In genomic region chr22:40982482-40983385, GRCh38 we compare ENCODE assay signal across 2 cellular contexts.
TF ChIP-seq lines count a peak whose summit lies in the region.

No MANE protein-coding gene starts in this region.

TF ChIP-seq in HepG2, 621 proteins besides CTCF, POLR2A, EP300 and RAD21 (continues in another document):
- TF ChIP-seq MAF1 (CRISPR knock-in tag; IDR thresholded peaks at IDR 0.05; ENCODE audit: borderline replicate concordance) (no peak), SMARCC2 (IDR thresholded peaks at IDR 0.05) (no peak), NPAS2 (CRISPR knock-in tag; IDR thresholded peaks at IDR 0.05; ENCODE audit: borderline replicate concordance) (no peak), MAFK (conservative IDR thresholded peaks at IDR 0.05 in 1 of 2, IDR thresholded peaks at IDR 0.05 in 1 of 2; ENCODE audit: low read length in 2 of 2) (no peak), RBAK (CRISPR knock-in tag; IDR thresholded peaks at IDR 0.05) (no peak), HNF1B (CRISPR knock-in tag; IDR thresholded peaks at IDR 0.05) (0 out of 2 replicates have a peak, but pooled peaks have one; percentile 16), ZNF687 (CRISPR knock-in tag; IDR thresholded peaks at IDR 0.05) (peak; percentile 31; the same call in 1 of the 2 replicates), ZFP91 (CRISPR knock-in tag; IDR thresholded peaks at IDR 0.05; ENCODE audit: borderline replicate concordance) (0 out of 2 replicates have a peak, but pooled peaks have one; percentile 17), NFIB (CRISPR knock-in tag; IDR thresholded peaks at IDR 0.05; ENCODE audit: borderline replicate concordance) (no peak), ZFX (CRISPR knock-in tag; IDR thresholded peaks at IDR 0.05; ENCODE audit: low read depth) (peak; percentile 29; the same call in 1 of the 2 replicates), ZNF768 (CRISPR knock-in tag; IDR thresholded peaks at IDR 0.05) (peak; percentile 78), GATA4 (IDR thresholded peaks at IDR 0.05; ENCODE audit: borderline replicate concordance, low read depth) (no peak), GTF2F1 (IDR thresholded peaks at IDR 0.05; ENCODE audit: low read length) (no peak), ZKSCAN1 (IDR thresholded peaks at IDR 0.05; ENCODE audit: low read length) (peak; percentile 55; the same call in 1 of the 2 replicates), ZBTB34 (CRISPR knock-in tag; IDR thresholded peaks at IDR 0.05) (no peak), TRIM24 (CRISPR knock-in tag; IDR thresholded peaks at IDR 0.05) (no peak), ZNF512 (CRISPR knock-in tag; IDR thresholded peaks at IDR 0.05) (no peak), GFI1 (CRISPR knock-in tag; IDR thresholded peaks at IDR 0.05; ENCODE audit: borderline replicate concordance) (no peak), ZBTB38 (CRISPR knock-in tag; IDR thresholded peaks at IDR 0.05) (peak; percentile 53; the same call in 1 of the 2 replicates)

TF ChIP-seq in GM12878, 131 proteins besides CTCF, POLR2A, EP300 and RAD21:
- TF ChIP-seq RCOR1 (conservative IDR thresholded peaks at IDR 0.05; ENCODE audit: low read depth, low read length) (no peak), MEF2B (IDR thresholded peaks at IDR 0.05; ENCODE audit: partially characterized antibody, poor library complexity, severe bottlenecking) (peak; percentile 89), TCF12 (IDR thresholded peaks at IDR 0.05; ENCODE audit: low read depth, low read length) (no peak), GATAD2B (conservative IDR thresholded peaks at IDR 0.05; ENCODE audit: low read depth) (0 out of 2 replicates have a peak, but pooled peaks have one; percentile 29), POLR2AphosphoS2 (IDR thresholded peaks at IDR 0.05; ENCODE audit: low read depth, low read length) (no peak), EGR1 (IDR thresholded peaks at IDR 0.05; ENCODE audit: borderline replicate concordance in 1 of 2, low read depth in 2 of 2, low read length in 2 of 2) (peak in 1 of 2 experiments; percentile 22; a peak in 1 of 3 replicates)
